1 cellular context compared by ENCODE assay signal in the genomic region with DNA sequence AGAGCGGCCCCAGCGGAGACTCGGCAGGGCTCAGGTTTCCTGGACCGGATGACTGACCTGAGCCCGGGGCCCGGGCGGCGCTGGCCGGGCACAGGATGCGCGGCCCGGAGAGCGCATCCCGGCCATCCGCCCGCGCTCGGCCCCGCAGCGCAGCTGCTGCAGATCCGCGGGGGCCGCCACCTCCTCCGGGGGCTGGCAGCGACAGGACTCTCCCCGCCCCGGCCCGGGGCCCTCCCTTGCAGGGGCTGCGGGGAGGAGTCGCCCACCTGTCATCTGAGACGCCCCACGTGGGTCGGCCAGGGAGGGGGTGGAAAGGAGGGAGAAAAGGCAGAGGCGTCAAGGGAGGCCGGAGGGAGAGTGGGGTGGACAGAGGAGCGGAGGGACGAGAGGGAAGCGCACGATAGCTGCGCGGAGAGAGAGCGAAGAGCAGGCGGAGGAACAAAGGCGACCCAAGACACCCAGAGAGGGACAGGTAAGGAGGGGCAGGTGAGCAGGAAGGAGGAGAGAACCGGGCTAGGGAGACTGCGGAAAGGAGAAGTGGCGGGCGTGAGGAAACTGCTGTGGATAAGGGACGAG.
TF ChIP-seq lines count a peak whose summit lies in the region.

No MANE protein-coding gene starts in this region.

TF ChIP-seq in K562, 482 proteins besides CTCF, POLR2A, EP300 and RAD21 (continued from another document and continues in another):
- TF ChIP-seq, protein P1, sequence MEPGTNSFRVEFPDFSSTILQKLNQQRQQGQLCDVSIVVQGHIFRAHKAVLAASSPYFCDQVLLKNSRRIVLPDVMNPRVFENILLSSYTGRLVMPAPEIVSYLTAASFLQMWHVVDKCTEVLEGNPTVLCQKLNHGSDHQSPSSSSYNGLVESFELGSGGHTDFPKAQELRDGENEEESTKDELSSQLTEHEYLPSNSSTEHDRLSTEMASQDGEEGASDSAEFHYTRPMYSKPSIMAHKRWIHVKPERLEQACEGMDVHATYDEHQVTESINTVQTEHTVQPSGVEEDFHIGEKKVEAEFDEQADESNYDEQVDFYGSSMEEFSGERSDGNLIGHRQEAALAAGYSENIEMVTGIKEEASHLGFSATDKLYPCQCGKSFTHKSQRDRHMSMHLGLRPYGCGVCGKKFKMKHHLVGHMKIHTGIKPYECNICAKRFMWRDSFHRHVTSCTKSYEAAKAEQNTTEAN (CRISPR knock-in tag; IDR thresholded peaks at IDR 0.05) = no peak
- TF ChIP-seq, protein P2, sequence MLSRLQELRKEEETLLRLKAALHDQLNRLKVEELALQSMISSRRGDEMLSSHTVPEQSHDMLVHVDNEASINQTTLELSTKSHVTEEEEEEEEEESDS (CRISPR knock-in tag; IDR thresholded peaks at IDR 0.05) = no peak
- TF ChIP-seq CBX8 (IDR thresholded peaks at IDR 0.05; ENCODE audit: borderline replicate concordance, extremely low read depth, low read depth, low read length, poor library complexity, severe bottlenecking) (no peak), RAD51 (IDR thresholded peaks at IDR 0.05; ENCODE audit: borderline replicate concordance, low read depth) (peak; percentile 46; the same call in 1 of the 2 replicates), SAFB2 (IDR thresholded peaks at IDR 0.05; ENCODE audit: borderline replicate concordance, low read depth, low read length, severe bottlenecking) (no peak), MEF2D (tag; conservative IDR thresholded peaks at IDR 0.05; ENCODE audit: low read depth) (no peak), RBM39 (optimal IDR thresholded peaks at IDR 0.05; ENCODE audit: low read depth, low read length) (no peak), RB1 (IDR thresholded peaks at IDR 0.05; ENCODE audit: low read depth) (0 out of 2 replicates have a peak, but pooled peaks have one; percentile 54), POLR2AphosphoS5 (IDR thresholded peaks at IDR 0.05; ENCODE audit: control insufficient read depth, insufficient read depth, low read depth, low read length) (no peak), YY1 (IDR thresholded peaks at IDR 0.05; ENCODE audit: borderline replicate concordance in 1 of 3, control insufficient read depth in 1 of 3, extremely low read depth in 1 of 3, insufficient read depth in 3 of 3, insufficient read length in 1 of 3, insufficient replicate concordance in 2 of 3, low read depth in 1 of 3, low read length in 2 of 3) (peak in 1 of 3 experiments; percentile 42), ZMIZ1 (IDR thresholded peaks at IDR 0.05; ENCODE audit: low read depth in 2 of 2, low read length in 2 of 2) (no peak), MEF2A (IDR thresholded peaks at IDR 0.05; ENCODE audit: control insufficient read depth, low read depth, low read length) (no peak), CAMTA2 (CRISPR knock-in tag; conservative IDR thresholded peaks at IDR 0.05) (no peak), SPI1 (IDR thresholded peaks at IDR 0.05; ENCODE audit: borderline replicate concordance, low read depth, low read length) (no peak), MAFK (IDR thresholded peaks at IDR 0.05; ENCODE audit: low read length) (no peak), ESRRA (IDR thresholded peaks at IDR 0.05; ENCODE audit: borderline replicate concordance, low read depth) (no peak), ZBTB40 (IDR thresholded peaks at IDR 0.05) (no peak), ZBTB40 (CRISPR knock-in tag; IDR thresholded peaks at IDR 0.05) (no peak), KAT7 (CRISPR knock-in tag; IDR thresholded peaks at IDR 0.05; ENCODE audit: borderline replicate concordance) (no peak), SNIP1 (IDR thresholded peaks at IDR 0.05; ENCODE audit: low read depth) (peak; percentile 58; the same call in 1 of the 2 replicates), ZNF318 (IDR thresholded peaks at IDR 0.05; ENCODE audit: borderline replicate concordance in 1 of 2, low read depth in 1 of 2) (no peak)
- TF ChIP-seq, protein P3, sequence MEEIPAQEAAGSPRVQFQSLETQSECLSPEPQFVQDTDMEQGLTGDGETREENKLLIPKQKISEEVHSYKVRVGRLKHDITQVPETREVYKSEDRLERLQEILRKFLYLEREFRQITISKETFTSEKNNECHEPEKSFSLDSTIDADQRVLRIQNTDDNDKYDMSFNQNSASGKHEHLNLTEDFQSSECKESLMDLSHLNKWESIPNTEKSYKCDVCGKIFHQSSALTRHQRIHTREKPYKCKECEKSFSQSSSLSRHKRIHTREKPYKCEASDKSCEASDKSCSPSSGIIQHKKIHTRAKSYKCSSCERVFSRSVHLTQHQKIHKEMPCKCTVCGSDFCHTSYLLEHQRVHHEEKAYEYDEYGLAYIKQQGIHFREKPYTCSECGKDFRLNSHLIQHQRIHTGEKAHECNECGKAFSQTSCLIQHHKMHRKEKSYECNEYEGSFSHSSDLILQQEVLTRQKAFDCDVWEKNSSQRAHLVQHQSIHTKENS (CRISPR knock-in tag; IDR thresholded peaks at IDR 0.05) = no peak
- TF ChIP-seq, protein P4, sequence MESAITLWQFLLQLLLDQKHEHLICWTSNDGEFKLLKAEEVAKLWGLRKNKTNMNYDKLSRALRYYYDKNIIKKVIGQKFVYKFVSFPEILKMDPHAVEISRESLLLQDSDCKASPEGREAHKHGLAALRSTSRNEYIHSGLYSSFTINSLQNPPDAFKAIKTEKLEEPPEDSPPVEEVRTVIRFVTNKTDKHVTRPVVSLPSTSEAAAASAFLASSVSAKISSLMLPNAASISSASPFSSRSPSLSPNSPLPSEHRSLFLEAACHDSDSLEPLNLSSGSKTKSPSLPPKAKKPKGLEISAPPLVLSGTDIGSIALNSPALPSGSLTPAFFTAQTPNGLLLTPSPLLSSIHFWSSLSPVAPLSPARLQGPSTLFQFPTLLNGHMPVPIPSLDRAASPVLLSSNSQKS (CRISPR knock-in tag; IDR thresholded peaks at IDR 0.05) = no peak
